Comparison of ENCODE assay signal across 11 cellular contexts in the genomic region with DNA sequence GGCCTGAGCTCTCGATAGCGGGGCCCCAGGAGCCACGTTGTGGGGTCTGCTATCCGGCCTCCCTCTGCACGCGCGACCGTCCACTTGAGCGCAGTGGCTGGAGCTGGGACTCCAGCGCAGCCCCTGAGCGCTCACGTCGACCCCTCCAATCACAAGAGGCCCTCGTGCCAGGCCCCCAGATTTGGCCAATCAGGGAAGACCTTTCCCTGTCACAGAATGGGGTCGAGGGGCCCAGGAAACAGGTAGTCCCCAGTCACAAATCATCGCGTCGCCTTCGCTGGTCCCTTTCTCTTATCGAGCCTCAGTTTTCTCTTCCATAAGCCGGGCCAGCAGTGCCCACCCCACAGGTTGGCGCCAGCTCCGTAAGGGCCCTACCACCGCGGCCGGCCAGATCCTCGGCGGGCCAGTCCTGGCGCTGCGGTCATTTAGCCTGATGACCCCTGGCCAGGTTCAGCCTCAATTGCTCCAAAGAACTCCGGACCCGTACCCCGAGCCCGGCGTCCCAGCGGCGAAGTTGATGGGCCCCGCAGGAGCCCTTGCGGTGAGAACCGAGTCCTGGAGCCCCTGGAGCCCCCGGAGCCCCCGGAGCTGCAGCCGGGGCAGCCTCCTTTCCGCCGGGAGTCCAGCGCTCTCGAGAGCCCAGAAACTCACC. TPM values are rescaled to one million over a fixed set of nuclear protein-coding genes. Genes with fewer than 3 reads are reported as not detected.
A peak's percentile ranks its signal among the peaks of the same experiment; 100 is the strongest.
DNase-seq lines count a peak whose midpoint lies in the region; ATAC-seq, FAIRE-seq and TF ChIP-seq lines count a peak whose summit lies in the region.
"Had no signal": no experiment of that assay in that cellular context is flagged by ENCODE, and none has a peak within 500 bp of the region (broad histone marks: within the 10 kb centered on the region; RNA-seq: fewer than 3 reads in every experiment).

No MANE protein-coding gene starts in this region.

- ATAC-seq in A549 (peak; percentile 47 to 72; a peak in 5 of 6 replicates), RWPE2 (ENCODE audit: low read depth) (peak; percentile 23), GM18867 (IDR thresholded peaks at IDR 0.05; ENCODE audit: unreplicated experiment) (no peak)

- TF ChIP-seq RAD21 in A549 (conservative IDR thresholded peaks at IDR 0.05 in 1 of 2, IDR thresholded peaks at IDR 0.05 in 1 of 2): no peak

- H3K4me3 Mint-ChIP-seq in neural progenitor cell: peak overlapping the region; percentile 88

- peaks cover 9% of the 10 kb centered on the region; the same call in 1 of the 3 replicates for H3K4me1 ChIP-seq in A549
- H3K4me1 ChIP-seq in RWPE2 (ENCODE audit: insufficient read depth, poor library complexity, severe bottlenecking): peaks cover 5% of the 10 kb centered on the region
- peaks cover 4% of the 10 kb centered on the region for H3K4me1 ChIP-seq in neural progenitor cell
- H3K4me1 ChIP-seq: BLaER1 treated with 17β-estradiol and CSF1 and Interleukin-3, amounts not matched to agents 10 nM and 100 nM had no signal

- H3K36me3 ChIP-seq in RWPE2 (ENCODE audit: low read depth) (no peaks in the 10 kb centered on the region), neural progenitor cell (no peaks in the 10 kb centered on the region)
- H3K36me3 ChIP-seq: BLaER1 treated with 17β-estradiol and CSF1 and Interleukin-3, amounts not matched to agents 10 nM and 100 nM had no signal

- TF ChIP-seq CTCF in A549 (IDR thresholded peaks at IDR 0.05): no peak
- TF ChIP-seq CTCF in RWPE2 (IDR thresholded peaks at IDR 0.05; ENCODE audit: poor library complexity, severe bottlenecking): no peak
- no peak for TF ChIP-seq CTCF in neural progenitor cell (IDR thresholded peaks at IDR 0.05)

- H3K4me3 ChIP-seq in A549: peak overlapping the region; percentile 48
- H3K4me3 ChIP-seq in RWPE2 (ENCODE audit: severe bottlenecking): peak overlapping the region; percentile 31
- H3K4me3 ChIP-seq in neural progenitor cell: peak overlapping the region; percentile 60
- H3K4me3 ChIP-seq: BLaER1 treated with 17β-estradiol and CSF1 and Interleukin-3, amounts not matched to agents 10 nM and 100 nM had no signal

- no peaks in the 10 kb centered on the region for H3K36me3 Mint-ChIP-seq in neural progenitor cell

- DNase-seq in A549 (ENCODE audit: low read depth in 1 of 2, low spot score in 1 of 2): no peak
- no peak for DNase-seq in RWPE2 (ENCODE audit: low spot score)
- peak in 26 of 42 donors; percentile 11 to 72 (median 36) for DNase-seq in head of caudate nucleus
- peak; percentile 74 for DNase-seq in neural progenitor cell (ENCODE audit: low spot score)
- no peak for DNase-seq in DMS153 treated with DMSO at 0.1 percent for 48 hours (lab: John Stamatoyannopoulos, UW; ENCODE audit: unreplicated experiment)
- no peak for DNase-seq in dedifferentiated amniotic fluid mesenchymal stem cell (ENCODE audit: extremely low spot score)
- no peak for DNase-seq in LoVo (ENCODE audit: low spot score)
- DNase-seq: activated CD4-positive, CD25-positive, alpha-beta regulatory T cell treated with anti-CD3 and anti-CD28 coated beads, Interleukin-2, amount 50 U/mL, for 72 hours had no signal

- H3K27ac ChIP-seq in A549 (peak overlapping the region in 1 of 2 experiments; percentile 66; a peak in 3 of 6 replicates), RWPE2 (ENCODE audit: poor library complexity, severe bottlenecking) (no peak overlapping the region), neural progenitor cell (no peak overlapping the region)
- H3K27ac ChIP-seq: BLaER1 treated with 17β-estradiol and CSF1 and Interleukin-3, amounts not matched to agents 10 nM and 100 nM had no signal

- H3K9me3 ChIP-seq in A549 (no peaks in the 10 kb centered on the region), RWPE2 (ENCODE audit: severe bottlenecking) (no peaks in the 10 kb centered on the region), neural progenitor cell (ENCODE audit: low read depth) (no peaks in the 10 kb centered on the region)

- H4K20me1 ChIP-seq in neural progenitor cell (ENCODE audit: low read depth): no peaks in the 10 kb centered on the region
- H4K20me1 ChIP-seq: BLaER1 treated with 17β-estradiol and CSF1 and Interleukin-3, amounts not matched to agents 10 nM and 100 nM had no signal

- POLR2A ChIA-PET in A549 (lab: Yijun Ruan, JAX): no interaction called here

- H3K4me1 Mint-ChIP-seq in neural progenitor cell: peaks cover 19% of the 10 kb centered on the region

- H3K27me3 ChIP-seq in RWPE2 (ENCODE audit: insufficient read depth, poor library complexity, severe bottlenecking) (peaks cover 4% of the 10 kb centered on the region), neural progenitor cell (peaks cover 65% of the 10 kb centered on the region)

- H3K27ac Mint-ChIP-seq in neural progenitor cell: no peak overlapping the region

- 14% methylated on average over 11 of the region's 47 CpGs for WGBS in A549 (ENCODE audit: missing lambda C conversion rate)

- FAIRE-seq in A549 (lab: Jason Lieb, UNC): no peak

- H3K4me2 ChIP-seq in A549 (peak overlapping the region; percentile 99), neural progenitor cell (peak overlapping the region; percentile 86)
- H3K4me2 ChIP-seq: BLaER1 treated with 17β-estradiol and CSF1 and Interleukin-3, amounts not matched to agents 10 nM and 100 nM had no signal

- peaks cover 20% of the 10 kb centered on the region for H3F3A ChIP-seq in neural progenitor cell (ENCODE audit: low read depth)

- TF ChIP-seq POLR2A in A549 (IDR thresholded peaks at IDR 0.05; ENCODE audit: low read length): no peak

- TF ChIP-seq EP300 in A549 (IDR thresholded peaks at IDR 0.05): no peak

- H3K79me2 ChIP-seq in neural progenitor cell (ENCODE audit: low read depth): no peaks in the 10 kb centered on the region

- H3K27me3 Mint-ChIP-seq in neural progenitor cell (ENCODE audit: insufficient read depth, low read depth): peaks cover 26% of the 10 kb centered on the region

- CTCF ChIA-PET in A549 (lab: Yijun Ruan, JAX): interaction anchor here (1.0 kb wide), 1 partner anchor 9 kb away, joined by 3 read pairs; no protein-coding TSS in a partner anchor

- H3K9me3 Mint-ChIP-seq in neural progenitor cell: no peaks in the 10 kb centered on the region

- intact Hi-C loops in head of caudate nucleus (cut with DNase I): no loop called here

- no peak overlapping the region for H3K9ac ChIP-seq in neural progenitor cell
- H3K9ac ChIP-seq: BLaER1 treated with 17β-estradiol and CSF1 and Interleukin-3, amounts not matched to agents 10 nM and 100 nM had no signal

- peak overlapping the region; percentile 98 for H2AFZ ChIP-seq in neural progenitor cell (replicated peaks)

TF ChIP-seq in A549, 52 proteins besides CTCF, POLR2A, EP300 and RAD21:
- no peak for TF ChIP-seq ZSCAN20 (CRISPR knock-in tag; IDR thresholded peaks at IDR 0.05)
- TF ChIP-seq, protein P1, sequence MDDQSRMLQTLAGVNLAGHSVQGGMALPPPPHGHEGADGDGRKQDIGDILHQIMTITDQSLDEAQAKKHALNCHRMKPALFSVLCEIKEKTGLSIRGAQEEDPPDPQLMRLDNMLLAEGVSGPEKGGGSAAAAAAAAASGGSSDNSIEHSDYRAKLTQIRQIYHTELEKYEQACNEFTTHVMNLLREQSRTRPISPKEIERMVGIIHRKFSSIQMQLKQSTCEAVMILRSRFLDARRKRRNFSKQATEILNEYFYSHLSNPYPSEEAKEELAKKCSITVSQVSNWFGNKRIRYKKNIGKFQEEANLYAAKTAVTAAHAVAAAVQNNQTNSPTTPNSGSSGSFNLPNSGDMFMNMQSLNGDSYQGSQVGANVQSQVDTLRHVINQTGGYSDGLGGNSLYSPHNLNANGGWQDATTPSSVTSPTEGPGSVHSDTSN (IDR thresholded peaks at IDR 0.05): no peak
- TF ChIP-seq NR3C1 (IDR thresholded peaks at IDR 0.05): no peak
- TF ChIP-seq NFE2L2 (conservative IDR thresholded peaks at IDR 0.05; ENCODE audit: low read length): no peak
- no peak for TF ChIP-seq HOXB5 (CRISPR knock-in tag; IDR thresholded peaks at IDR 0.05)
- no peak for TF ChIP-seq HOXB13 (CRISPR knock-in tag; IDR thresholded peaks at IDR 0.05; ENCODE audit: low read depth)
- no peak for TF ChIP-seq ZFP36 (IDR thresholded peaks at IDR 0.05; ENCODE audit: borderline replicate concordance, partially characterized antibody)
- TF ChIP-seq, protein P2, sequence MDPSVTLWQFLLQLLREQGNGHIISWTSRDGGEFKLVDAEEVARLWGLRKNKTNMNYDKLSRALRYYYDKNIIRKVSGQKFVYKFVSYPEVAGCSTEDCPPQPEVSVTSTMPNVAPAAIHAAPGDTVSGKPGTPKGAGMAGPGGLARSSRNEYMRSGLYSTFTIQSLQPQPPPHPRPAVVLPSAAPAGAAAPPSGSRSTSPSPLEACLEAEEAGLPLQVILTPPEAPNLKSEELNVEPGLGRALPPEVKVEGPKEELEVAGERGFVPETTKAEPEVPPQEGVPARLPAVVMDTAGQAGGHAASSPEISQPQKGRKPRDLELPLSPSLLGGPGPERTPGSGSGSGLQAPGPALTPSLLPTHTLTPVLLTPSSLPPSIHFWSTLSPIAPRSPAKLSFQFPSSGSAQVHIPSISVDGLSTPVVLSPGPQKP (IDR thresholded peaks at IDR 0.05; ENCODE audit: low read depth, low read length): no peak
- no peak for TF ChIP-seq GATA3 (IDR thresholded peaks at IDR 0.05; ENCODE audit: borderline replicate concordance)
- no peak for TF ChIP-seq FOXS1 (CRISPR knock-in tag; IDR thresholded peaks at IDR 0.05)
- no peak for TF ChIP-seq CBX8 (IDR thresholded peaks at IDR 0.05)
- no peak for TF ChIP-seq POLR2AphosphoS2 (conservative IDR thresholded peaks at IDR 0.05; ENCODE audit: low read length)
- no peak for TF ChIP-seq RCOR1 (IDR thresholded peaks at IDR 0.05; ENCODE audit: low read depth, low read length)
- TF ChIP-seq RARB (CRISPR knock-in tag; IDR thresholded peaks at IDR 0.05): no peak
- TF ChIP-seq RNF2 (IDR thresholded peaks at IDR 0.05; ENCODE audit: borderline replicate concordance, low read depth): no peak
- TF ChIP-seq HEYL (CRISPR knock-in tag; IDR thresholded peaks at IDR 0.05): no peak
- TF ChIP-seq ZC3H11A (IDR thresholded peaks at IDR 0.05): no peak
- TF ChIP-seq, protein P3, sequence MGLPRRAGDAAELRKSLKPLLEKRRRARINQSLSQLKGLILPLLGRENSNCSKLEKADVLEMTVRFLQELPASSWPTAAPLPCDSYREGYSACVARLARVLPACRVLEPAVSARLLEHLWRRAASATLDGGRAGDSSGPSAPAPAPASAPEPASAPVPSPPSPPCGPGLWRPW (IDR thresholded peaks at IDR 0.05): no peak

RNA-seq across cellular contexts. Expression of a gene that starts 0.4 kb away (rescaled TPM):
- polyA plus RNA-seq in A549 (2011; rRNA removed) (0.18 and 0.40 TPM in 2 replicates), A549 (2017; fragmentation: RNase III; extraction: RNeasy Plus Mini Kit Qiagen cat#74134 plus additional on column Dnase treatment) (0.13 to 0.21 TPM (median 0.14 TPM) in 3 replicates)
- polyA plus RNA-seq in A549 (2012; cell fraction: cytosol; rRNA removed): 0.16 and 0.21 TPM in 2 replicates
- polyA plus RNA-seq in A549 (2012; cell fraction: nucleus; rRNA removed): 0.43 and 1.1 TPM in 2 replicates
- polyA minus RNA-seq in A549 (2011; rRNA and poly(A)+ RNA removed): 0.29 and 0.63 TPM in 2 replicates
- total RNA-seq in neural progenitor cell (ENCODE audit: low replicate concordance): 0.31 and 0.60 TPM in 2 replicates
- total RNA-seq: fibroblast of lung had no signal
- polyA plus RNA-seq: fibroblast of lung had no signal

Comparison
In these comparisons a context has a peak if more than half of its experiments do, and no peak if none do; other contexts are left out.
1. DNase-seq: peak in head of caudate nucleus (26 of 42) and neural progenitor cell (single experiment); none in A549 (0 of 2), RWPE2 (single experiment), DMS153 treated with DMSO at 0.1 percent for 48 hours (single experiment), dedifferentiated amniotic fluid mesenchymal stem cell (single experiment) and LoVo (single experiment).
2. Peak in every context shown above with its lines, with median percentiles within 50 percentile points of each other: H3K4me3 ChIP-seq.